5 cellular contexts compared by ENCODE assay signal in the genomic region with DNA sequence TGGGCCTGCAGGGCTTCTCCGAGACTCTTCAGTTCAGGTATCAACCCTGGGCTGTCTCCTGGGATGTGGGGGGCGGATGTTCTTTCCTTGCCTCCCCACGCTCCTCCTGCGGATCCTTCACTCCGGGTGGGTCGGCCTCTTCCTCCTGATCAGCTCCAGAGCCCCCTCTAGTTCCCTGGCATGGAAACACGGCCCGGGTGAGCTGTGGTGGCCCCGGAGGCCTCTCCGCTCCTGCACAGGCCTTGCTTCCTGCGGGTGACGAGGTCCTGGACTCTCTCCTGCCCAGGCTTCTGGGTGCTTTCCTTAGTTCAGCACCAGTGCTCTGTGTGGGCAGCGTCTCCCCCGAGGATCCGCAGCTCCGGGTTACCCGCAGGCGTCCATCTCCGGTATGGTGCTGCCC. TPM values are rescaled to one million over a fixed set of nuclear protein-coding genes. Genes with fewer than 3 reads are reported as not detected.
"Had no signal": no experiment of that assay in that cellular context is flagged by ENCODE, and none has a peak within 500 bp of the region (broad histone marks: within the 10 kb centered on the region; RNA-seq: fewer than 3 reads in every experiment).

No MANE protein-coding gene starts in this region.

RNA-seq across cellular contexts. Expression of a gene that starts 3.9 kb away (rescaled TPM):
- total RNA-seq: GM23248, H4, H7, H9, HFFc6 had no signal
- polyA plus RNA-seq: GM23248 had no signal

RNA-seq across cellular contexts. Expression of a gene that starts 12.9 kb away (rescaled TPM):
- total RNA-seq: GM23248, H4, H7, H9, HFFc6 had no signal
- polyA plus RNA-seq: GM23248 had no signal
